ENCODE assay signal across 30 cellular contexts in the genomic region with DNA sequence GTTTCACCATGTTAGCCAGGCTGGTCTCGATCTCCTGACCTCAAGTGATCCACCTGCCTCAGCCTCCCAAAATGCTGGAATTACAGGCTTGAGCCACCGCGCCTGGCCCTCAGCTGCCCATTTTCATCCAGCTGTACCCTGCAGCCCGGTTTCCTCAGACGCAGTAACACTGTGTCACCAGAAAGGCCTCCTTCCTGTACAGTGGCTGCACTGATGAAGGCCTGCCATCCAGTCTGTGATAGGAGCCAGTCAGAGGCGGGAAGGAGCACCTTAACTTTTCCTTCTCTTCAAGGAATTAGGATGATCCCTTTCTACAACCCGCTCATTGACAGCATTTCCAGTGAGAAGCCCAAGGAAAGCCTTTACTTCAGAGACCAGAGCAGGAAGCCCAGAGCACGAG.
DNase-seq lines count a peak whose midpoint lies in the region; ATAC-seq, FAIRE-seq and TF ChIP-seq lines count a peak whose summit lies in the region.
"Had no signal": no experiment of that assay in that cellular context is flagged by ENCODE, and none has a peak within 500 bp of the region (broad histone marks: within the 10 kb centered on the region; RNA-seq: fewer than 3 reads in every experiment).

No MANE protein-coding gene starts in this region.

- no TSS peak for BruUV-seq in HCT116 (replicated peaks; lab: Mats Ljungman, UMichigan)

- no peak overlapping the region for H3K4me3 Mint-ChIP-seq in mesothelial cell of epicardium
- H3K4me3 Mint-ChIP-seq: activated CD4-positive, alpha-beta memory T cell treated with anti-CD3 and anti-CD28 coated beads, Interleukin-2, amount 10 ng/mL, durations not matched to agents 7 days and 5 days had no signal

- H3K4me1 ChIP-seq in A549 (peaks cover 65% of the 10 kb centered on the region), HCT116 (ENCODE audit: control insufficient read depth in 1 of 2, insufficient read depth in 2 of 2, low read length in 2 of 2) (peaks cover 7 to 17% of the 10 kb centered on the region in 2 experiments), lung (ENCODE audit: control insufficient read depth in 2 of 2, insufficient read depth in 2 of 2, low read length in 2 of 2) (peaks cover 33 to 51% of the 10 kb centered on the region in 2 donors), SK-N-SH (ENCODE audit: control insufficient read depth in 1 of 2, insufficient read depth in 2 of 2, low read depth in 1 of 2, low read length in 1 of 2) (peaks cover 0 to 16% of the 10 kb centered on the region in 2 experiments; a peak in 2 of 4 replicates)
- H3K4me1 ChIP-seq: prostate gland had no signal

- no peaks in the 10 kb centered on the region for H3K36me3 ChIP-seq in HCT116 (ENCODE audit: control insufficient read depth in 1 of 2, insufficient read depth in 2 of 2, low read length in 2 of 2)
- H3K36me3 ChIP-seq in lung (ENCODE audit: control insufficient read depth in 2 of 2, insufficient read depth in 2 of 2, low read length in 2 of 2), result no peaks in the 10 kb centered on the region
- no peaks in the 10 kb centered on the region for H3K36me3 ChIP-seq in SK-N-SH (replicated peaks in 1 of 2; ENCODE audit: control insufficient read depth in 1 of 2, insufficient read depth in 2 of 2, low read length in 1 of 2)
- H3K36me3 ChIP-seq: gastroesophageal sphincter, prostate gland, upper lobe of right lung had no signal

- no peak for TF ChIP-seq EP300 in A549 (IDR thresholded peaks at IDR 0.05)
- no peak for TF ChIP-seq EP300 in SK-N-SH (IDR thresholded peaks at IDR 0.05; ENCODE audit: borderline replicate concordance in 1 of 2, low read depth in 1 of 2, low read length in 1 of 2)

- intact Hi-C loops in HCT116 (cut with micrococcal nuclease), result no loop called here
- intact Hi-C loops in dorsolateral prefrontal cortex (cut with DNase I), result loop anchor here (5.0 kb wide), 3 partner anchors 41 to 146 kb away; partner anchors contain the start of gene GFOD1 (in 2 of the 2)

- H3K27ac Mint-ChIP-seq in mesothelial cell of epicardium, result no peak overlapping the region
- H3K27ac Mint-ChIP-seq: activated CD4-positive, alpha-beta memory T cell treated with anti-CD3 and anti-CD28 coated beads, Interleukin-2, amount 10 ng/mL, durations not matched to agents 7 days and 5 days; activated T-helper 2 cell treated with anti-CD3 and anti-CD28 coated beads, Interferon-gamma antibody, Interleukin-2, Interleukin-4, amounts not matched to agents 10 μg/mL and 5 μg/mL and 100 μg/mL, durations not matched to agents 14 hours and 24 hours and 36 hours had no signal

- H3K4me1 Mint-ChIP-seq in mesothelial cell of epicardium, result peaks cover 20% of the 10 kb centered on the region
- H3K4me1 Mint-ChIP-seq: activated CD4-positive, alpha-beta memory T cell treated with anti-CD3 and anti-CD28 coated beads, Interleukin-2, amount 10 ng/mL, durations not matched to agents 7 days and 5 days had no signal

- no peaks in the 10 kb centered on the region for H4K20me1 ChIP-seq in HCT116 (ENCODE audit: insufficient read depth)
- H4K20me1 ChIP-seq in SK-N-SH (ENCODE audit: insufficient read depth), result no peaks in the 10 kb centered on the region

- no peaks in the 10 kb centered on the region for H3K36me3 Mint-ChIP-seq in mesothelial cell of epicardium

- WGBS in A549 (ENCODE audit: missing lambda C conversion rate), result 97% methylated on average over 7 of the region's 8 CpGs
- 64 to 85% methylated on average over 8 of the region's 8 CpGs for WGBS in lung, 2 donors
- 91% methylated on average over 8 of the region's 8 CpGs for WGBS in SK-N-SH (ENCODE audit: low lambda C conversion rate)

- no peak overlapping the region for H3K4me3 ChIP-seq in A549
- no peak overlapping the region for H3K4me3 ChIP-seq in HCT116 (replicated peaks in 1 of 2; ENCODE audit: low read depth in 1 of 2, low read length in 2 of 2)
- no peak overlapping the region for H3K4me3 ChIP-seq in dorsolateral prefrontal cortex
- no peak overlapping the region for H3K4me3 ChIP-seq in lung
- no peak overlapping the region for H3K4me3 ChIP-seq in SK-N-SH (ENCODE audit: low read depth in 2 of 2, low read length in 1 of 2)
- H3K4me3 ChIP-seq: gastroesophageal sphincter, PC-9, prostate gland, upper lobe of right lung had no signal

- H3K9me3 ChIP-seq in A549 (no peaks in the 10 kb centered on the region), HCT116 (ENCODE audit: control insufficient read depth in 1 of 2, insufficient read depth in 1 of 2, low read depth in 1 of 2, low read length in 2 of 2) (no peaks in the 10 kb centered on the region), lung (ENCODE audit: control insufficient read depth in 2 of 2, insufficient read depth in 1 of 2, low read length in 1 of 2) (no peaks in the 10 kb centered on the region), SK-N-SH (no peaks in the 10 kb centered on the region)
- H3K9me3 ChIP-seq: gastroesophageal sphincter, prostate gland, upper lobe of right lung had no signal

- POLR2A ChIA-PET in A549 (lab: Yijun Ruan, JAX) (interaction anchor here (1.4 kb wide), 1 partner anchor 75 kb away, joined by 5 read pairs; no protein-coding TSS in a partner anchor), HCT116 (lab: Charles Lee) (no interaction called here), SK-N-SH (lab: Yijun Ruan, JAX) (no interaction called here)

- H3K27me3 Mint-ChIP-seq in mesothelial cell of epicardium (ENCODE audit: low read depth), result no peaks in the 10 kb centered on the region
- H3K27me3 Mint-ChIP-seq: activated CD4-positive, alpha-beta memory T cell treated with anti-CD3 and anti-CD28 coated beads, Interleukin-2, amount 10 ng/mL, durations not matched to agents 7 days and 5 days had no signal

- TF ChIP-seq CTCF in A549 (IDR thresholded peaks at IDR 0.05), result no peak
- no peak for TF ChIP-seq CTCF in HCT116 (IDR thresholded peaks at IDR 0.05 in 2 of 3, conservative IDR thresholded peaks at IDR 0.05 in 1 of 3; ENCODE audit: borderline replicate concordance in 1 of 3, insufficient read depth in 1 of 3, low read depth in 2 of 3, low read length in 2 of 3)
- TF ChIP-seq CTCF in dorsolateral prefrontal cortex (IDR thresholded peaks at IDR 0.05 in 54 of 56, conservative IDR thresholded peaks at IDR 0.05 in 2 of 56; ENCODE audit: low read depth in 1 of 56, partially characterized antibody in 56 of 56), result no peak
- no peak for TF ChIP-seq CTCF in lung (IDR thresholded peaks at IDR 0.05; ENCODE audit: control extremely low read depth, extremely low read depth)
- no peak for TF ChIP-seq CTCF in mesothelial cell of epicardium (IDR thresholded peaks at IDR 0.05; ENCODE audit: unreplicated experiment)
- no peak for TF ChIP-seq CTCF in SK-N-SH (IDR thresholded peaks at IDR 0.05)

- TF ChIP-seq RAD21 in A549 (conservative IDR thresholded peaks at IDR 0.05 in 1 of 2, IDR thresholded peaks at IDR 0.05 in 1 of 2) (no peak), HCT116 (IDR thresholded peaks at IDR 0.05; ENCODE audit: low read depth) (no peak), SK-N-SH (IDR thresholded peaks at IDR 0.05; ENCODE audit: low read length) (no peak)

- CTCF ChIA-PET in A549 (lab: Yijun Ruan, JAX), result no interaction called here
- CTCF ChIA-PET in HCT116 (lab: Charles Lee), result no interaction called here
- CTCF ChIA-PET in SK-N-SH (lab: Yijun Ruan, JAX), result no interaction called here

- no peaks in the 10 kb centered on the region for H3K9me3 Mint-ChIP-seq in mesothelial cell of epicardium
- H3K9me3 Mint-ChIP-seq: activated CD4-positive, alpha-beta memory T cell treated with anti-CD3 and anti-CD28 coated beads, Interleukin-2, amount 10 ng/mL, durations not matched to agents 7 days and 5 days had no signal

- H3K4me2 ChIP-seq in A549 (no peak overlapping the region), HCT116 (ENCODE audit: low read length) (no peak overlapping the region), SK-N-SH (no peak overlapping the region)
- H3K4me2 ChIP-seq: PC-9 had no signal

- DNase-seq in A549 (ENCODE audit: low read depth in 1 of 2, low spot score in 1 of 2), result no peak
- no peak for DNase-seq in HCT116 (ENCODE audit: low read depth, low spot score)
- DNase-seq in dorsolateral prefrontal cortex, result no peak
- no peak for DNase-seq in lung (ENCODE audit: low spot score)
- DNase-seq in mesothelial cell of epicardium (ENCODE audit: low spot score in 2 of 2, unreplicated experiment in 2 of 2), result no peak
- DNase-seq in SK-N-SH, result no peak
- DNase-seq in HuH-7.5 (ENCODE audit: low spot score), result no peak
- DNase-seq: activated CD4-positive, alpha-beta memory T cell treated with anti-CD3 and anti-CD28 coated beads, Interleukin-2, amount 10 ng/mL, durations not matched to agents 7 days and 5 days; amygdala; dermis blood vessel endothelial cell; EL; hypothalamus; KG1; left colon; NCI-H2029; occipital lobe; PC-9; SHP77; stimulated activated CD4-positive, alpha-beta T cell treated with anti-CD3 and anti-CD28 coated beads, Interleukin-15, amount 100 ng/mL, for 24 hours; stimulated activated CD4-positive, alpha-beta T cell treated with anti-CD3 and anti-CD28 coated beads, Interleukin-4, amount 100 ng/mL, for 4 hours; substantia nigra; T-helper 2 cell; upper lobe of right lung had no signal

- no peaks in the 10 kb centered on the region for H3K27me3 ChIP-seq in HCT116 (ENCODE audit: insufficient read depth, low read length)
- no peaks in the 10 kb centered on the region for H3K27me3 ChIP-seq in dorsolateral prefrontal cortex
- no peaks in the 10 kb centered on the region for H3K27me3 ChIP-seq in lung (ENCODE audit: control insufficient read depth, insufficient read depth)
- no peaks in the 10 kb centered on the region for H3K27me3 ChIP-seq in SK-N-SH (ENCODE audit: insufficient read depth)
- H3K27me3 ChIP-seq: gastroesophageal sphincter, upper lobe of right lung had no signal

- RAD21 ChIA-PET in HCT116 (lab: Charles Lee; ENCODE audit: low non-redundant PET in 1 of 2, low total read pairs in 2 of 2, uncharacterized antibody in 2 of 2, unreplicated experiment in 2 of 2), result no interaction called here

- no peak for TF ChIP-seq POLR2A in A549 (IDR thresholded peaks at IDR 0.05; ENCODE audit: low read length)
- TF ChIP-seq POLR2A in HCT116 (IDR thresholded peaks at IDR 0.05; ENCODE audit: borderline replicate concordance, extremely low read depth, insufficient read depth, insufficient read length), result no peak

- no peak overlapping the region for H2AFZ ChIP-seq in HCT116 (ENCODE audit: low read depth, low read length, poor library complexity, severe bottlenecking)
- no peak overlapping the region for H2AFZ ChIP-seq in SK-N-SH (ENCODE audit: low read depth)
- H2AFZ ChIP-seq: PC-9 had no signal

- H3K79me2 ChIP-seq in HCT116 (ENCODE audit: insufficient read depth, low read length) (no peaks in the 10 kb centered on the region), SK-N-SH (ENCODE audit: insufficient read depth) (no peaks in the 10 kb centered on the region)

- FAIRE-seq in A549 (lab: Jason Lieb, UNC), result no peak
- FAIRE-seq: GM18507, H54 had no signal

- no peak overlapping the region for H3K9ac ChIP-seq in HCT116 (ENCODE audit: low read length)
- H3K9ac ChIP-seq in SK-N-SH, result no peak overlapping the region

- H3K9me2 ChIP-seq in HCT116 (ENCODE audit: insufficient read depth) (no peaks in the 10 kb centered on the region), SK-N-SH (no peaks in the 10 kb centered on the region)

- ATAC-seq in A549 (no peak), HCT116 (peak; percentile 45; the same call in 1 of the 2 replicates), lung (ENCODE audit: insufficient read depth, low FRiP score) (no peak), GM19324 (IDR thresholded peaks at IDR 0.05; ENCODE audit: low FRiP score, unreplicated experiment) (no peak)
- ATAC-seq: activated naive CD4-positive, alpha-beta T cell treated with anti-CD3 and anti-CD28 coated beads, Interleukin-2, amount 50 U/mL, for 72 hours; gastroesophageal sphincter; upper lobe of right lung had no signal

- no peaks in the 10 kb centered on the region for H3F3A ChIP-seq in SK-N-SH (replicated peaks; ENCODE audit: insufficient read depth)

- peak overlapping the region; percentile 39 to 80 for H3K27ac ChIP-seq in A549
- H3K27ac ChIP-seq in HCT116 (ENCODE audit: low read depth, low read length), result no peak overlapping the region
- peak overlapping the region in 57 of 59 donors; percentile 15 to 95 (median 78) for H3K27ac ChIP-seq in dorsolateral prefrontal cortex
- peak overlapping the region; percentile 32 to 54 for H3K27ac ChIP-seq in lung (ENCODE audit: low read depth in 1 of 2, low read length in 1 of 2)
- H3K27ac ChIP-seq in SK-N-SH (ENCODE audit: low read depth in 2 of 2, low read length in 1 of 2), result no peak overlapping the region
- H3K27ac ChIP-seq: PC-9, prostate gland had no signal

Comparison
In these comparisons a context has a peak if more than half of its experiments do, and no peak if none do; other contexts are left out.
1. H3K27ac ChIP-seq: peak in A549 (2 of 2), dorsolateral prefrontal cortex (57 of 59) and lung (2 of 2); none in HCT116 (single experiment) and SK-N-SH (0 of 2).